In the genomic region with DNA sequence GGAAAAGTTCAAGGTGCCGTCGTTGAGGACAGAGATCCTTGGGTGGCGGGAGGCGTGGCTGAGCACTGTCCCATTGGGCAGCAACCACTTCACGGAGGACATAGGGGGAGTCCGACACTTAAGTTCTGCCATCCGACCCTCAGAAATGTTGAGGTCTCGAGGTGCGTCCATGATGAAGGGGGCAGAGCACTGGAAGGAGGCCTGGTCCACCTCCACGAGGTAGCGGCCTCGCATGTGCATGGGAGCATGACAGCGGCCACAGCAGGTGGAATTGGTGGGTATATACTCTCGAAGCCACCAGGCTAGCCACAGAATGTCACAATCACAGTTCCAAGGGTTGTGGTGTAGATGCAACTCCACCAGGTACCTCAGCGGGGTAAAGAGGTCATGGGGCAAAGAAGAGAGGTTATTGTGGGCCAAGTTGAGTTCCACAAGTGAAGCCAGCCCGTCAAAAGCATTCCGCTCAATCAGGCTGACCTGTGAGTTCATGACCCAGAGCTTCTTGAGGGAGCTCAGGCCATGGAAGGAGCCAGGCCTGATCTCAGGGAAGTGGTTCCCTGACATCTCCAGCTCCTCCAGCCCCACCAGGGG, we compare ENCODE assay signal across 1 cellular context.
TF ChIP-seq lines count a peak whose summit lies in the region.

No MANE protein-coding gene starts in this region.

TF ChIP-seq in HepG2, 621 proteins besides CTCF, POLR2A, EP300 and RAD21:
- TF ChIP-seq, protein P1, sequence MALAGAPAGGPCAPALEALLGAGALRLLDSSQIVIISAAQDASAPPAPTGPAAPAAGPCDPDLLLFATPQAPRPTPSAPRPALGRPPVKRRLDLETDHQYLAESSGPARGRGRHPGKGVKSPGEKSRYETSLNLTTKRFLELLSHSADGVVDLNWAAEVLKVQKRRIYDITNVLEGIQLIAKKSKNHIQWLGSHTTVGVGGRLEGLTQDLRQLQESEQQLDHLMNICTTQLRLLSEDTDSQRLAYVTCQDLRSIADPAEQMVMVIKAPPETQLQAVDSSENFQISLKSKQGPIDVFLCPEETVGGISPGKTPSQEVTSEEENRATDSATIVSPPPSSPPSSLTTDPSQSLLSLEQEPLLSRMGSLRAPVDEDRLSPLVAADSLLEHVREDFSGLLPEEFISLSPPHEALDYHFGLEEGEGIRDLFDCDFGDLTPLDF (CRISPR knock-in tag; IDR thresholded peaks at IDR 0.05) = no peak
- TF ChIP-seq HMG20A (CRISPR knock-in tag; IDR thresholded peaks at IDR 0.05; ENCODE audit: borderline replicate concordance) (no peak), EZH2 (conservative IDR thresholded peaks at IDR 0.05; ENCODE audit: low read depth, low read length) (no peak), RORA (CRISPR knock-in tag; IDR thresholded peaks at IDR 0.05) (no peak), RBM22 (optimal IDR thresholded peaks at IDR 0.05; ENCODE audit: low read length) (peak; percentile 21), ZNF768 (CRISPR knock-in tag; IDR thresholded peaks at IDR 0.05) (no peak), PRMT3 (CRISPR knock-in tag; IDR thresholded peaks at IDR 0.05; ENCODE audit: borderline replicate concordance, low read depth) (no peak)
TF ChIP-seq in HepG2: peak in this region for 1.
